Comparison of ENCODE assay signal across 8 cellular contexts in the genomic region with DNA sequence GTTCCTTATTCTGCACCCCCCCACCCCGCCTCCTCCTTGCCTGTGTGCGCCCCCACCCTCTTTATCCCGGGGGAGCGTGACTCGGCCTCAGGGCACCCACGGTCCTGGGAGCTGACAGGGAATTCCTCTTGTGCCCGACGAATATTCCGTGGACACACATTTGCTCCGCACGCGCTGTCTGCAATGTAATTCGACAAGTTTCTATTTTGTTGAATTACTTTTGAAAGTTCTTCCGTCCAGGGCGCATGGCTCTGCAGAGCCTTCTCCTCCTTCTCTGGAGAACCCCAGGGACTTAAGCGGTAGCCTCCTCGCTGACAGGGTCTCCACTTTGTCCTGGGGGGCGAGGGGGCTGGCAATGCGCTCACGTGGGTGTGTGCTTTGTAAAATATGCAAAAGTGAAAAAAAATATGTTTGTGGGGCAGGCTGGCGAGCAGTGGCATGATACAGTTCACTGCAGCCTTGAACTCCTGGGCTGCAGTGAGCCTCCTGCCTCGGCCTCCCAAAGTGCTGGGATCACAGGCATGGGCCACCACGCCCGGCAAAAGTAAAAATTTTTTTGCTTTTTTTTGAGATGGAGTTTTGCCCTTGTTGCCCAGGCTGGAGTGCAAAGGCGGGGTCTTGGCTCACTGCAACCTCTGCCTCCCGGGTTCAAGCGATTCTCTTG. TPM values are rescaled to one million over a fixed set of nuclear protein-coding genes. Genes with fewer than 3 reads are reported as not detected.
A peak's percentile ranks its signal among the peaks of the same experiment; 100 is the strongest.
DNase-seq lines count a peak whose midpoint lies in the region; ATAC-seq and TF ChIP-seq lines count a peak whose summit lies in the region.

No MANE protein-coding gene starts in this region.

- CTCF ChIA-PET in activated naive CD4-positive, alpha-beta T cell treated with anti-CD3 and anti-CD28 coated beads for 36 hours (lab: Charles Lee) = interaction anchor here (0.7 to 1.5 kb wide), 3 partner anchors 19 to 23 kb away, joined by 3 to 6 read pairs (median 6); no protein-coding TSS in a partner anchor

- 25 to 28% methylated on average over 27 of the region's 27 CpGs for WGBS in lower leg skin, 2 donors

- no peaks in the 10 kb centered on the region for H3K9me3 ChIP-seq in ascending aorta
- no peaks in the 10 kb centered on the region for H3K9me3 ChIP-seq in tibial artery

- no peak for DNase-seq in activated naive CD4-positive, alpha-beta T cell treated with anti-CD3 and anti-CD28 coated beads for 36 hours
- DNase-seq in activated naive CD4-positive, alpha-beta T cell (lab: John Stamatoyannopoulos, UW) = no peak
- no peak for DNase-seq in ascending aorta (ENCODE audit: low spot score in 2 of 2)
- no peak for DNase-seq in lower leg skin (ENCODE audit: low spot score in 2 of 2)
- no peak for DNase-seq in tibial artery
- DNase-seq in stimulated activated CD4-positive, alpha-beta T cell treated with anti-CD3 and anti-CD28 coated beads, Interleukin-4, amount 100 ng/mL, for 4 hours = no peak

- H3K27me3 Mint-ChIP-seq in activated naive CD4-positive, alpha-beta T cell treated with anti-CD3 and anti-CD28 coated beads for 36 hours (ENCODE audit: low read depth) = no peaks in the 10 kb centered on the region

- peaks cover 29% of the 10 kb centered on the region for H3K4me1 Mint-ChIP-seq in activated naive CD4-positive, alpha-beta T cell treated with anti-CD3 and anti-CD28 coated beads for 36 hours (ENCODE audit: low read depth)

- H3K4me1 ChIP-seq in ascending aorta (peaks cover 0 to 20% of the 10 kb centered on the region in 2 donors), tibial artery (peaks cover 0 to 36% (median 18%) of the 10 kb centered on the region in 4 donors)

- H3K27ac ChIP-seq in ascending aorta (peak overlapping the region; percentile 65 to 73), tibial artery (peak overlapping the region; percentile 87 to 93)

- TF ChIP-seq POLR2A in lower leg skin (IDR thresholded peaks at IDR 0.05) = no peak

- intact Hi-C loops in activated naive CD4-positive, alpha-beta T cell treated with anti-CD3 and anti-CD28 coated beads for 36 hours (cut with micrococcal nuclease) = loop anchor here (2.0 to 5.0 kb wide), 7 partner anchors 121 to 934 kb away; a partner anchor contains a TSS
- intact Hi-C loops in ascending aorta (cut with DNase I) (loop anchor here (2.0 to 5.0 kb wide), 9 partner anchors 96 to 1904 kb away; a partner anchor contains a TSS), lower leg skin (cut with DNase I; ENCODE audit: low total_unique reads) (no loop called here), tibial artery (cut with DNase I; ENCODE audit: low total_unique reads) (loop anchor here (10.0 kb wide), 1 partner anchor 128 kb away; a partner anchor contains a TSS)

- H3K4me3 ChIP-seq in ascending aorta = peak overlapping the region; percentile 68 to 74
- H3K4me3 ChIP-seq in lower leg skin (ENCODE audit: low read depth, poor library complexity, severe bottlenecking) = peak overlapping the region; percentile 37
- peak overlapping the region; percentile 84 to 97 for H3K4me3 ChIP-seq in tibial artery

- H3K36me3 ChIP-seq in ascending aorta (no peaks in the 10 kb centered on the region), tibial artery (no peaks in the 10 kb centered on the region)

- TF ChIP-seq CTCF in ascending aorta (IDR thresholded peaks at IDR 0.05) = no peak
- no peak for TF ChIP-seq CTCF in lower leg skin (IDR thresholded peaks at IDR 0.05)
- TF ChIP-seq CTCF in tibial artery (IDR thresholded peaks at IDR 0.05) = no peak

- peaks cover 7% of the 10 kb centered on the region for H3K36me3 Mint-ChIP-seq in activated naive CD4-positive, alpha-beta T cell treated with anti-CD3 and anti-CD28 coated beads for 36 hours (ENCODE audit: low read depth)

- H3K4me3 Mint-ChIP-seq in activated naive CD4-positive, alpha-beta T cell treated with anti-CD3 and anti-CD28 coated beads for 36 hours = peak overlapping the region; percentile 77

- H3K27me3 ChIP-seq in ascending aorta (no peaks in the 10 kb centered on the region), tibial artery (no peaks in the 10 kb centered on the region)

- peak overlapping the region; percentile 68 for H3K27ac Mint-ChIP-seq in activated naive CD4-positive, alpha-beta T cell treated with anti-CD3 and anti-CD28 coated beads for 36 hours

- ATAC-seq in GM18870 (IDR thresholded peaks at IDR 0.05; ENCODE audit: unreplicated experiment) = no peak
- no peak for ATAC-seq in GM21723 (IDR thresholded peaks at IDR 0.05; ENCODE audit: unreplicated experiment)

- no peaks in the 10 kb centered on the region for H3K9me3 Mint-ChIP-seq in activated naive CD4-positive, alpha-beta T cell treated with anti-CD3 and anti-CD28 coated beads for 36 hours

RNA-seq across cellular contexts. Expression of a gene that starts 0.6 kb away (rescaled TPM):
- total RNA-seq in activated naive CD4-positive, alpha-beta T cell treated with anti-CD3 and anti-CD28 coated beads for 36 hours = 100 to 1,000 TPM; 103 to 106 TPM
- total RNA-seq in ascending aorta = 56.4 TPM
- 10 to 100 TPM; 50.5 to 97.7 (median 73.7) TPM for total RNA-seq in lower leg skin

Comparison
In these comparisons a context has a peak if more than half of its experiments do, and no peak if none do; other contexts are left out.
1. H3K4me3 ChIP-seq: peak in every context shown above with its lines; median percentile 90 in tibial artery; 71 in ascending aorta; 37 in lower leg skin.